Comparison of ENCODE assay signal across 9 cellular contexts in genomic region chr5:55105976-55106375, GRCh38. TPM values are rescaled to one million over a fixed set of nuclear protein-coding genes. Genes with fewer than 3 reads are reported as not detected.
"Had no signal": no experiment of that assay in that cellular context is flagged by ENCODE, and none has a peak within 500 bp of the region (broad histone marks: within the 10 kb centered on the region; RNA-seq: fewer than 3 reads in every experiment).

No MANE protein-coding gene starts in this region.

RNA-seq across cellular contexts. Expression of gene GZMA, which starts 3.5 kb away (rescaled TPM):
- total RNA-seq: activated B cell treated with CpG ODN at 0.5 μM for 24 hours, ascending aorta, cardiac muscle cell, cerebellum, foreskin keratinocyte, gastrocnemius medialis had no signal
- polyA plus RNA-seq: cardiac muscle cell, foreskin keratinocyte had no signal

RNA-seq across cellular contexts. Expression of gene GPX8, which starts 54.0 kb away (rescaled TPM):
- total RNA-seq: activated B cell treated with CpG ODN at 0.5 μM for 24 hours; activated naive CD4-positive, alpha-beta T cell treated with anti-CD3 and anti-CD28 coated beads for 36 hours; activated naive CD8-positive, alpha-beta T cell treated with anti-CD3 and anti-CD28 coated beads for 36 hours; activated T-helper 2 cell treated with anti-CD3 and anti-CD28 coated beads, Interferon-gamma antibody, Interleukin-2, Interleukin-4, amounts not matched to agents 10 μg/mL and 5 μg/mL and 100 μg/mL, durations not matched to agents 14 hours and 24 hours and 36 hours had no signal
